Comparison of ENCODE assay signal across 11 cellular contexts in genomic region chr19:1105873-1106840, GRCh38. TPM values are rescaled to one million over a fixed set of nuclear protein-coding genes. Genes with fewer than 3 reads are reported as not detected.
DNase-seq lines count a peak whose midpoint lies in the region; ATAC-seq and TF ChIP-seq lines count a peak whose summit lies in the region.
"Had no signal": no experiment of that assay in that cellular context is flagged by ENCODE, and none has a peak within 500 bp of the region (broad histone marks: within the 10 kb centered on the region; RNA-seq: fewer than 3 reads in every experiment).

No MANE protein-coding gene starts in this region.

- TF ChIP-seq POLR2A in upper lobe of left lung (IDR thresholded peaks at IDR 0.05) = no peak

- ATAC-seq in right cardiac atrium (no peak), left cardiac atrium (no peak), memory B cell (ENCODE audit: low read depth) (no peak), upper lobe of left lung (ENCODE audit: low FRiP score in 2 of 2) (no peak)

- H3K27ac ChIP-seq in right cardiac atrium (ENCODE audit: low read length) (no peak overlapping the region), upper lobe of left lung (peak overlapping the region; percentile 2 to 97 (median 96))

- H3K27me3 ChIP-seq in right cardiac atrium (ENCODE audit: control insufficient read depth, insufficient read depth) (no peaks in the 10 kb centered on the region), upper lobe of left lung (no peaks in the 10 kb centered on the region)
- H3K27me3 ChIP-seq: dorsolateral prefrontal cortex, left lung had no signal

- DNase-seq in right cardiac atrium (peak; percentile 34 to 75 (median 64)), left cardiac atrium (no peak), memory B cell (ENCODE audit: low spot score in 2 of 2) (no peak), upper lobe of left lung (peak in 1 of 2 donors; percentile 87), SIG-M5 treated with dmso at 0.1 percent for 504 hours (lab: John Stamatoyannopoulos, UW; ENCODE audit: unreplicated experiment) (no peak), HPDE6-E6E7 (ENCODE audit: extremely low spot score) (no peak)
- no peak for DNase-seq in activated naive CD8-positive, alpha-beta T cell treated with anti-CD3 and anti-CD28 coated beads for 36 hours
- no peak for DNase-seq in stimulated activated CD4-positive, alpha-beta T cell treated with anti-CD3 and anti-CD28 coated beads, Interleukin-4, amount 100 ng/mL, for 4 hours
- DNase-seq: dorsolateral prefrontal cortex; left lung; stimulated activated CD4-positive, alpha-beta T cell treated with anti-CD3 and anti-CD28 coated beads, Interleukin-2, amount 100 ng/mL, for 48 hours had no signal

- intact Hi-C loops in right cardiac atrium (cut with DNase I) (loop anchor here in 1 of 4 donors (10.0 kb wide), 1 partner anchor 81 kb away; the partner anchor contains the start of genes CNN2, RNU6-2 and TMEM259), left cardiac atrium (cut with DNase I) (no loop called here)

- 88% methylated on average over 32 of the region's 32 CpGs for WGBS in right cardiac atrium
- 86 to 91% methylated on average over 17 to 24 of the region's 32 CpGs for WGBS in upper lobe of left lung, 2 donors

- no peaks in the 10 kb centered on the region for H3K9me3 Mint-ChIP-seq in activated naive CD8-positive, alpha-beta T cell treated with anti-CD3 and anti-CD28 coated beads for 36 hours
- no peaks in the 10 kb centered on the region for H3K9me3 Mint-ChIP-seq in memory B cell

- TF ChIP-seq CTCF in upper lobe of left lung (IDR thresholded peaks at IDR 0.05) = peak in 2 of 6 experiments; percentile 4 to 12

- H3K4me1 ChIP-seq in right cardiac atrium (ENCODE audit: control insufficient read depth, insufficient read depth, low read length) = peaks cover 3% of the 10 kb centered on the region
- H3K4me1 ChIP-seq in upper lobe of left lung = peaks cover 36 to 55% (median 49%) of the 10 kb centered on the region in 4 donors

- peak overlapping the region; percentile 48 for H3K27ac Mint-ChIP-seq in activated naive CD8-positive, alpha-beta T cell treated with anti-CD3 and anti-CD28 coated beads for 36 hours
- H3K27ac Mint-ChIP-seq in memory B cell = peak overlapping the region; percentile 85

- H3K4me1 Mint-ChIP-seq in activated naive CD8-positive, alpha-beta T cell treated with anti-CD3 and anti-CD28 coated beads for 36 hours = peaks cover 25% of the 10 kb centered on the region
- peaks cover 8% of the 10 kb centered on the region for H3K4me1 Mint-ChIP-seq in memory B cell

- H3K9me3 ChIP-seq in right cardiac atrium (ENCODE audit: control insufficient read depth, low read length) (no peaks in the 10 kb centered on the region), upper lobe of left lung (no peaks in the 10 kb centered on the region)
- H3K9me3 ChIP-seq: left lung had no signal

- H3K27me3 Mint-ChIP-seq in activated naive CD8-positive, alpha-beta T cell treated with anti-CD3 and anti-CD28 coated beads for 36 hours = no peaks in the 10 kb centered on the region
- no peaks in the 10 kb centered on the region for H3K27me3 Mint-ChIP-seq in memory B cell

- peak overlapping the region; percentile 56 for H3K4me3 Mint-ChIP-seq in activated naive CD8-positive, alpha-beta T cell treated with anti-CD3 and anti-CD28 coated beads for 36 hours
- H3K4me3 Mint-ChIP-seq in memory B cell = peak overlapping the region; percentile 59

- TF ChIP-seq EP300 in upper lobe of left lung (IDR thresholded peaks at IDR 0.05) = no peak

- H3K4me3 ChIP-seq in right cardiac atrium (ENCODE audit: low read length) (no peak overlapping the region), upper lobe of left lung (peak overlapping the region in 2 of 4 donors; percentile 79 to 96)

- peaks cover 1% of the 10 kb centered on the region for H3K36me3 Mint-ChIP-seq in activated naive CD8-positive, alpha-beta T cell treated with anti-CD3 and anti-CD28 coated beads for 36 hours
- peaks cover 1% of the 10 kb centered on the region for H3K36me3 Mint-ChIP-seq in memory B cell

- peaks cover 23 to 56% (median 55%) of the 10 kb centered on the region in 4 donors for H3K36me3 ChIP-seq in upper lobe of left lung

RNA-seq across cellular contexts. Expression of gene GPX4, which starts 2.4 kb away (rescaled TPM):
- total RNA-seq in right cardiac atrium = 100 to 1,000 TPM; 300 to 374 (median 359) TPM
- polyA plus RNA-seq in right cardiac atrium = 713 TPM
- 100 to 1,000 TPM; 378 to 432 TPM for total RNA-seq in left cardiac atrium
- total RNA-seq in activated naive CD8-positive, alpha-beta T cell treated with anti-CD3 and anti-CD28 coated beads for 36 hours = 100 to 1,000 TPM; 225 to 231 TPM
- 100 to 1,000 TPM; 370 to 717 (median 484) TPM for total RNA-seq in upper lobe of left lung

RNA-seq across cellular contexts. Expression of gene POLR2E, which starts 11.0 kb away (rescaled TPM):
- total RNA-seq in right cardiac atrium (100 to 1,000 TPM; 110 to 145 (median 131) TPM), left cardiac atrium (100 to 1,000 TPM; 142 to 143 TPM), upper lobe of left lung (100 to 1,000 TPM in 4 of 6 donors, 10 to 100 TPM in 2; 50.0 to 176 (median 103) TPM)
- polyA plus RNA-seq in right cardiac atrium = 179 TPM
- total RNA-seq in activated naive CD8-positive, alpha-beta T cell treated with anti-CD3 and anti-CD28 coated beads for 36 hours = 100 to 1,000 TPM; 290 to 291 TPM

RNA-seq across cellular contexts. Expression of gene ARHGAP45, which starts 39.2 kb away (rescaled TPM):
- total RNA-seq in right cardiac atrium = 10 to 100 TPM in 1 of 4 donors, 1 to 10 TPM in 3; 7.7 to 10.4 (median 9.2) TPM
- polyA plus RNA-seq in right cardiac atrium = 5.9 TPM
- 10 to 100 TPM; 10.6 to 12.6 TPM for total RNA-seq in left cardiac atrium
- total RNA-seq in activated naive CD8-positive, alpha-beta T cell treated with anti-CD3 and anti-CD28 coated beads for 36 hours = 100 to 1,000 TPM; 113 to 122 TPM
- 100 to 1,000 TPM in 4 of 6 donors, 10 to 100 TPM in 2; 91.6 to 332 (median 123) TPM for total RNA-seq in upper lobe of left lung

Comparison
In these comparisons a context has a peak if more than half of its experiments do, and no peak if none do; other contexts are left out.
1. DNase-seq: peak in right cardiac atrium (3 of 3); none in left cardiac atrium (single experiment), activated naive CD8-positive, alpha-beta T cell treated with anti-CD3 and anti-CD28 coated beads for 36 hours (single experiment), memory B cell (0 of 2), SIG-M5 treated with dmso at 0.1 percent for 504 hours (single experiment), stimulated activated CD4-positive, alpha-beta T cell treated with anti-CD3 and anti-CD28 coated beads, Interleukin-4, amount 100 ng/mL, for 4 hours (0 of 2) and HPDE6-E6E7 (single experiment).
2. RNA of gene ARHGAP45, which starts 39.2 kb away (total RNA-seq): 91.6 to 332 TPM in upper lobe of left lung and 113 to 122 TPM in activated naive CD8-positive, alpha-beta T cell treated with anti-CD3 and anti-CD28 coated beads for 36 hours; 10.6 to 12.6 TPM in left cardiac atrium and 7.7 to 10.4 TPM in right cardiac atrium; every median in the first group is over 4 times any median in the second.